1 cellular context compared by ENCODE assay signal in the genomic region with DNA sequence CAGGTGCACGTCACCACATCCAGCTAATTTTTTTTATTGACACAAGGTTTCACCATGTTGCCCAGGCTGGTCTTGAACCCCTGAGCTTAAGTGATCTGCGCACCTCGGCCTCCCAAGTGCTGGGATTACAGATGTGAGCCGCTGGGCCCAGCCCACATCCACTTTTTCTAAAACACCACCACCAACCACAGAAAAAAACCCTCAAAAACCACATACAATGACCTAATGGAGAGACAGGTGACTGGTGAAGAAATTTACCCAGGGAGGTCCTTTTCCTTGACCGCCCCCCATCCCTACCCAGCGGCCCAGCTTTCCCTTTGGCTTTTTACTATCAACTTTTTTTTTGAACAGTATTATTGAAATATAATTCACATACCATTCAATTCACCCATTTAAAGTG.
A peak's percentile ranks its signal among the peaks of the same experiment; 100 is the strongest.
TF ChIP-seq lines count a peak whose summit lies in the region.

No MANE protein-coding gene starts in this region.

TF ChIP-seq in GM12878, 131 proteins besides CTCF, POLR2A, EP300 and RAD21:
- TF ChIP-seq, protein P1, sequence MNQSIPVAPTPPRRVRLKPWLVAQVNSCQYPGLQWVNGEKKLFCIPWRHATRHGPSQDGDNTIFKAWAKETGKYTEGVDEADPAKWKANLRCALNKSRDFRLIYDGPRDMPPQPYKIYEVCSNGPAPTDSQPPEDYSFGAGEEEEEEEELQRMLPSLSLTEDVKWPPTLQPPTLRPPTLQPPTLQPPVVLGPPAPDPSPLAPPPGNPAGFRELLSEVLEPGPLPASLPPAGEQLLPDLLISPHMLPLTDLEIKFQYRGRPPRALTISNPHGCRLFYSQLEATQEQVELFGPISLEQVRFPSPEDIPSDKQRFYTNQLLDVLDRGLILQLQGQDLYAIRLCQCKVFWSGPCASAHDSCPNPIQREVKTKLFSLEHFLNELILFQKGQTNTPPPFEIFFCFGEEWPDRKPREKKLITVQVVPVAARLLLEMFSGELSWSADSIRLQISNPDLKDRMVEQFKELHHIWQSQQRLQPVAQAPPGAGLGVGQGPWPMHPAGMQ (IDR thresholded peaks at IDR 0.05; ENCODE audit: borderline replicate concordance), result 0 out of 2 replicates have a peak, but pooled peaks have one; percentile 9
- TF ChIP-seq SP1 (IDR thresholded peaks at IDR 0.05; ENCODE audit: low read depth, low read length) (no peak), ZNF207 (IDR thresholded peaks at IDR 0.05; ENCODE audit: borderline replicate concordance) (no peak), RUNX3 (IDR thresholded peaks at IDR 0.05; ENCODE audit: low read length) (peak; percentile 99), CHD1 (IDR thresholded peaks at IDR 0.05; ENCODE audit: low read depth, low read length) (no peak), MTA2 (IDR thresholded peaks at IDR 0.05; ENCODE audit: low read depth) (peak; percentile 27; the same call in 1 of the 2 replicates), ATF7 (IDR thresholded peaks at IDR 0.05; ENCODE audit: low read depth) (peak; percentile 62; the same call in 1 of the 2 replicates), HDAC6 (IDR thresholded peaks at IDR 0.05; ENCODE audit: unreplicated experiment) (no peak), POLR2AphosphoS2 (IDR thresholded peaks at IDR 0.05; ENCODE audit: low read depth, low read length) (no peak), LARP7 (IDR thresholded peaks at IDR 0.05) (no peak), WRNIP1 (IDR thresholded peaks at IDR 0.05; ENCODE audit: borderline replicate concordance, low read depth, low read length) (no peak), ZNF384 (IDR thresholded peaks at IDR 0.05; ENCODE audit: borderline replicate concordance, low read depth, low read length) (no peak), SUZ12 (IDR thresholded peaks at IDR 0.05; ENCODE audit: unreplicated experiment) (no peak), HDAC2 (IDR thresholded peaks at IDR 0.05) (no peak), NFXL1 (IDR thresholded peaks at IDR 0.05; ENCODE audit: borderline replicate concordance) (no peak), CREB1 (IDR thresholded peaks at IDR 0.05; ENCODE audit: low read depth) (0 out of 2 replicates have a peak, but pooled peaks have one; percentile 9), NR2C2 (IDR thresholded peaks at IDR 0.05; ENCODE audit: borderline replicate concordance, control insufficient read depth, insufficient read length, low read depth) (no peak), GATAD2B (conservative IDR thresholded peaks at IDR 0.05; ENCODE audit: low read depth) (no peak), CREM (IDR thresholded peaks at IDR 0.05; ENCODE audit: low read depth) (peak; percentile 57), IKZF2 (IDR thresholded peaks at IDR 0.05) (peak; percentile 43 to 45; a peak in 2 of 4 replicates), MLLT1 (IDR thresholded peaks at IDR 0.05) (peak; percentile 50; the same call in 1 of the 2 replicates), RFX5 (IDR thresholded peaks at IDR 0.05; ENCODE audit: low read depth, low read length) (no peak), MEF2A (IDR thresholded peaks at IDR 0.05; ENCODE audit: insufficient read depth, low read depth, low read length) (0 out of 2 replicates have a peak, but pooled peaks have one; percentile 36), CUX1 (IDR thresholded peaks at IDR 0.05; ENCODE audit: insufficient replicate concordance, low read depth, low read length) (no peak), CBFB (IDR thresholded peaks at IDR 0.05; ENCODE audit: low read depth) (peak; percentile 98), MXI1 (IDR thresholded peaks at IDR 0.05; ENCODE audit: low read depth, low read length) (no peak), TCF12 (IDR thresholded peaks at IDR 0.05; ENCODE audit: low read depth, low read length) (0 out of 2 replicates have a peak, but pooled peaks have one; percentile 20), BCL11A (IDR thresholded peaks at IDR 0.05; ENCODE audit: low read depth, low read length) (peak; percentile 30; the same call in 1 of the 2 replicates), FOXM1 (IDR thresholded peaks at IDR 0.05; ENCODE audit: low read depth, low read length) (peak; percentile 65; the same call in 1 of the 2 replicates), JUNB (IDR thresholded peaks at IDR 0.05) (peak; percentile 53), TCF7 (IDR thresholded peaks at IDR 0.05; ENCODE audit: borderline replicate concordance) (0 out of 2 replicates have a peak, but pooled peaks have one; percentile 33), KAT2A (conservative IDR thresholded peaks at IDR 0.05; ENCODE audit: control insufficient read depth, low read depth, low read length) (no peak), CHD2 (IDR thresholded peaks at IDR 0.05; ENCODE audit: borderline replicate concordance, low read depth, low read length) (no peak), CBX5 (IDR thresholded peaks at IDR 0.05; ENCODE audit: low read depth) (no peak), STAT1 (conservative IDR thresholded peaks at IDR 0.05) (no peak), ATF2 (IDR thresholded peaks at IDR 0.05; ENCODE audit: low read length) (peak; percentile 85), NFIC (IDR thresholded peaks at IDR 0.05; ENCODE audit: low read depth, low read length) (peak; percentile 93), SKIL (IDR thresholded peaks at IDR 0.05; ENCODE audit: low read depth, poor library complexity, severe bottlenecking) (no peak), RCOR1 (conservative IDR thresholded peaks at IDR 0.05; ENCODE audit: low read depth, low read length) (no peak), BHLHE40 (IDR thresholded peaks at IDR 0.05; ENCODE audit: borderline replicate concordance in 1 of 2, low read depth in 2 of 2, low read length in 1 of 2) (no peak), EED (IDR thresholded peaks at IDR 0.05; ENCODE audit: low read depth) (peak; percentile 89), TAF1 (IDR thresholded peaks at IDR 0.05; ENCODE audit: borderline replicate concordance, low read depth, low read length) (no peak)
- TF ChIP-seq, protein P2, sequence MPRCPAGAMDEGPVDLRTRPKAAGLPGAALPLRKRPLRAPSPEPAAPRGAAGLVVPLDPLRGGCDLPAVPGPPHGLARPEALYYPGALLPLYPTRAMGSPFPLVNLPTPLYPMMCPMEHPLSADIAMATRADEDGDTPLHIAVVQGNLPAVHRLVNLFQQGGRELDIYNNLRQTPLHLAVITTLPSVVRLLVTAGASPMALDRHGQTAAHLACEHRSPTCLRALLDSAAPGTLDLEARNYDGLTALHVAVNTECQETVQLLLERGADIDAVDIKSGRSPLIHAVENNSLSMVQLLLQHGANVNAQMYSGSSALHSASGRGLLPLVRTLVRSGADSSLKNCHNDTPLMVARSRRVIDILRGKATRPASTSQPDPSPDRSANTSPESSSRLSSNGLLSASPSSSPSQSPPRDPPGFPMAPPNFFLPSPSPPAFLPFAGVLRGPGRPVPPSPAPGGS (IDR thresholded peaks at IDR 0.05; ENCODE audit: borderline replicate concordance, insufficient read depth, low read depth, low read length, poor library complexity, severe bottlenecking), result peak; percentile 59
- TF ChIP-seq, protein P3, sequence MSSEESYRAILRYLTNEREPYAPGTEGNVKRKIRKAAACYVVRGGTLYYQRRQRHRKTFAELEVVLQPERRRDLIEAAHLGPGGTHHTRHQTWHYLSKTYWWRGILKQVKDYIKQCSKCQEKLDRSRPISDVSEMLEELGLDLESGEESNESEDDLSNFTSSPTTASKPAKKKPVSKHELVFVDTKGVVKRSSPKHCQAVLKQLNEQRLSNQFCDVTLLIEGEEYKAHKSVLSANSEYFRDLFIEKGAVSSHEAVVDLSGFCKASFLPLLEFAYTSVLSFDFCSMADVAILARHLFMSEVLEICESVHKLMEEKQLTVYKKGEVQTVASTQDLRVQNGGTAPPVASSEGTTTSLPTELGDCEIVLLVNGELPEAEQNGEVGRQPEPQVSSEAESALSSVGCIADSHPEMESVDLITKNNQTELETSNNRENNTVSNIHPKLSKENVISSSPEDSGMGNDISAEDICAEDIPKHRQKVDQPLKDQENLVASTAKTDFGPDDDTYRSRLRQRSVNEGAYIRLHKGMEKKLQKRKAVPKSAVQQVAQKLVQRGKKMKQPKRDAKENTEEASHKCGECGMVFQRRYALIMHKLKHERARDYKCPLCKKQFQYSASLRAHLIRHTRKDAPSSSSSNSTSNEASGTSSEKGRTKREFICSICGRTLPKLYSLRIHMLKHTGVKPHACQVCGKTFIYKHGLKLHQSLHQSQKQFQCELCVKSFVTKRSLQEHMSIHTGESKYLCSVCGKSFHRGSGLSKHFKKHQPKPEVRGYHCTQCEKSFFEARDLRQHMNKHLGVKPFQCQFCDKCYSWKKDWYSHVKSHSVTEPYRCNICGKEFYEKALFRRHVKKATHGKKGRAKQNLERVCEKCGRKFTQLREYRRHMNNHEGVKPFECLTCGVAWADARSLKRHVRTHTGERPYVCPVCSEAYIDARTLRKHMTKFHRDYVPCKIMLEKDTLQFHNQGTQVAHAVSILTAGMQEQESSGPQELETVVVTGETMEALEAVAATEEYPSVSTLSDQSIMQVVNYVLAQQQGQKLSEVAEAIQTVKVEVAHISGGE (CRISPR knock-in tag; IDR thresholded peaks at IDR 0.05), result no peak
- TF ChIP-seq, protein P4, sequence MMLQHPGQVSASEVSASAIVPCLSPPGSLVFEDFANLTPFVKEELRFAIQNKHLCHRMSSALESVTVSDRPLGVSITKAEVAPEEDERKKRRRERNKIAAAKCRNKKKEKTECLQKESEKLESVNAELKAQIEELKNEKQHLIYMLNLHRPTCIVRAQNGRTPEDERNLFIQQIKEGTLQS (IDR thresholded peaks at IDR 0.05; ENCODE audit: borderline replicate concordance, extremely low read depth, low read depth, low read length), result no peak
TF ChIP-seq in GM12878: peak in this region for 19.
